ENCODE assay signal across 29 cellular contexts in the genomic region with DNA sequence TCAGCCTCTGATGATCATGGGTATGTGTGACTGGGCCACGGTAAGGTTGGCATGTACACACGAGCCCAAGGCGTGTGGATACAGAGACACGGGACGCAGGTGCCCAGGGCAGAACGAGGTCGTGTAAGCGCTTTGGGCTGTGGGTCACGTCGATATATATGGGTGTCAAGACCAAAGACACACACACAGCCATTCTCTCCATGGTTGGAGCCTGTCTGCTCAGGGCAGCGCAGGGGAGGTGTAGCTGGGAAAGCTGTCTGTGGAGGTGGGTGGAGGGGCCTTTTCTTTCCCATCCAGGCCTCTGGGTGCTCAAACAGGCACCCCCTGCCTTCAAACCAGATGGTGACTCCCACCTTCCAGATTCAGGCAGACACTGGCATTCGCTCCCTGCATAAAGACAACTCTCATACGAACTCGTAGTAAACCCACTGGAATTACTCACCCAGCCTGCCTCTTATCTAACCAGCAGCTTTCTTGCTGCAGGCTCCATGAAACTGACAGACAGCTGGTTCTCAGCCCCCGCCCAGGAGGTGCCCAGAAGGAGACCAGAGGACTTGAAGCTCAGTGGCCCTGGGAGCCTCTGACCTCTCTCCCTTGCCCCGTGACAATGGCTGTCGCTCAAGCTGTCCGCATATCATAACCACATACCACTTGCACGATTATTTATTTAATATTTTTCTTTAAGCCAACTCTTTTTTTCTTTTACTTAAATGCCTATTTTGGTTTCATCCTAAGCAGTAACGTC.
"Had no signal": no experiment of that assay in that cellular context is flagged by ENCODE, and none has a peak within 500 bp of the region (broad histone marks: within the 10 kb centered on the region; RNA-seq: fewer than 3 reads in every experiment).

No MANE protein-coding gene starts in this region.

- H3K9me3 ChIP-seq: heart right ventricle, left lung, mucosa of descending colon, pancreas, prostate gland, stomach, suprapubic skin, thoracic aorta, tibial artery, upper lobe of right lung had no signal

- H3K9me3 Mint-ChIP-seq: mesothelial cell of epicardium; natural killer cell treated with Interleukin-12 subunit alpha and Interleukin-12 subunit beta and Interleukin-15 and Interleukin-18, amount 100 ng/mL, for 72 hours; neural crest cell had no signal

- H3K27ac ChIP-seq: heart right ventricle, hepatocyte, left lung, pancreas, prostate gland, skin epidermis, stomach, suprapubic skin, thoracic aorta, tibial artery, upper lobe of right lung had no signal

- H3K27me3 Mint-ChIP-seq: natural killer cell treated with Interleukin-12 subunit alpha and Interleukin-12 subunit beta and Interleukin-15 and Interleukin-18, amount 100 ng/mL, for 72 hours had no signal

- H2AFZ ChIP-seq: hepatocyte had no signal

- H3K27me3 ChIP-seq: hepatocyte, left lung, pancreas, suprapubic skin, tibial artery, upper lobe of right lung had no signal

- H3K79me2 ChIP-seq: hepatocyte had no signal

- H3K4me3 ChIP-seq: heart right ventricle, hepatocyte, left lung, lung, mucosa of descending colon, pancreas, prostate gland, skin epidermis, stomach, suprapubic skin, thoracic aorta, tibial artery, upper lobe of right lung had no signal

- H3K36me3 ChIP-seq: heart right ventricle, left lung, pancreas, prostate gland, stomach, suprapubic skin, thoracic aorta, tibial artery, upper lobe of right lung had no signal

- H3K27ac Mint-ChIP-seq: mesothelial cell of epicardium; naive thymus-derived CD4-positive, alpha-beta T cell; natural killer cell treated with Interleukin-12 subunit alpha and Interleukin-12 subunit beta and Interleukin-15 and Interleukin-18, amount 100 ng/mL, for 72 hours; stimulated activated naive B cell treated with anti-CD40 and anti-IgM and Interleukin-4, amounts not matched to agents 10 μg/mL and 1 μg/mL and 100 μg/mL, for 72 hours had no signal

- H3K36me3 Mint-ChIP-seq: mesothelial cell of epicardium; naive thymus-derived CD4-positive, alpha-beta T cell; natural killer cell treated with Interleukin-12 subunit alpha and Interleukin-12 subunit beta and Interleukin-15 and Interleukin-18, amount 100 ng/mL, for 72 hours; stimulated activated naive B cell treated with anti-CD40 and anti-IgM and Interleukin-4, amounts not matched to agents 10 μg/mL and 1 μg/mL and 100 μg/mL, for 72 hours had no signal

- H3K4me3 Mint-ChIP-seq: mesothelial cell of epicardium; naive thymus-derived CD4-positive, alpha-beta T cell; natural killer cell treated with Interleukin-12 subunit alpha and Interleukin-12 subunit beta and Interleukin-15 and Interleukin-18, amount 100 ng/mL, for 72 hours; neural crest cell; stimulated activated naive B cell treated with anti-CD40 and anti-IgM and Interleukin-4, amounts not matched to agents 10 μg/mL and 1 μg/mL and 100 μg/mL, for 72 hours had no signal

- H3K4me2 ChIP-seq: hepatocyte had no signal

- ATAC-seq: left colon; left lung; mucosa of descending colon; naive thymus-derived CD4-positive, alpha-beta T cell; natural killer cell treated with Interleukin-12 subunit alpha and Interleukin-12 subunit beta and Interleukin-15 and Interleukin-18, amount 100 ng/mL, for 72 hours; pancreas; right cardiac atrium; sciatic nerve; stimulated activated naive B cell treated with anti-CD40 and anti-IgM and Interleukin-4, amounts not matched to agents 10 μg/mL and 1 μg/mL and 100 μg/mL, for 72 hours; stimulated activated naive CD8-positive, alpha-beta T cell treated with anti-CD3 and anti-CD28 coated beads, Interleukin-15, Interleukin-2, amounts not matched to agents 100 U/mL and 50 U/mL, for 24 hours; upper lobe of right lung had no signal

- DNase-seq: heart right ventricle; left colon; mesendoderm; mucosa of descending colon; naive thymus-derived CD4-positive, alpha-beta T cell; pancreas; stimulated activated CD4-positive, alpha-beta T cell treated with anti-CD3 and anti-CD28 coated beads, Interleukin-12 subunit alpha, Interleukin-12 subunit beta, amount 100 ng/mL, for 4 hours; stimulated activated CD4-positive, alpha-beta T cell treated with anti-CD3 and anti-CD28 coated beads, Interleukin-15, amount 100 ng/mL, for 24 hours; stimulated activated CD4-positive, alpha-beta T cell treated with anti-CD3 and anti-CD28 coated beads, Interleukin-2, amount 100 ng/mL, for 24 hours; stimulated activated CD4-positive, alpha-beta T cell treated with anti-CD3 and anti-CD28 coated beads, Interleukin-4, amount 100 ng/mL, for 1 hour; stimulated activated naive B cell treated with anti-CD40 and anti-IgM and Interleukin-4, amounts not matched to agents 10 μg/mL and 1 μg/mL and 100 μg/mL, for 72 hours; stimulated activated naive CD8-positive, alpha-beta T cell treated with anti-CD3 and anti-CD28 coated beads, Interleukin-15, Interleukin-2, amounts not matched to agents 100 U/mL and 50 U/mL, for 24 hours; stomach; tibial artery; upper lobe of right lung had no signal

- FAIRE-seq: keratinocyte, pancreas, urothelium cell line had no signal

- H3K4me1 ChIP-seq: heart right ventricle, left lung, pancreas, prostate gland, stomach, suprapubic skin, upper lobe of right lung had no signal

- H3K4me1 Mint-ChIP-seq: naive thymus-derived CD4-positive, alpha-beta T cell; neural crest cell; stimulated activated naive B cell treated with anti-CD40 and anti-IgM and Interleukin-4, amounts not matched to agents 10 μg/mL and 1 μg/mL and 100 μg/mL, for 72 hours had no signal
